In genomic region chr10:123759496-123760070, GRCh38 we compare ENCODE assay signal across 13 cellular contexts.
"Had no signal": no experiment of that assay in that cellular context is flagged by ENCODE, and none has a peak within 500 bp of the region (broad histone marks: within the 10 kb centered on the region; RNA-seq: fewer than 3 reads in every experiment).

No MANE protein-coding gene starts in this region.

- H3K4me1 ChIP-seq: ascending aorta, left ventricle myocardium inferior had no signal

- H3K27ac ChIP-seq: ascending aorta, cardiac muscle cell, esophagus squamous epithelium, left ventricle myocardium inferior, VCaP had no signal

- DNase-seq: activated CD4-positive, alpha-beta memory T cell treated with anti-CD3 and anti-CD28 coated beads, Interleukin-2, amount 10 ng/mL, durations not matched to agents 7 days and 5 days; activated CD4-positive, alpha-beta T cell treated with anti-CD3 and anti-CD28 coated beads for 36 hours; activated CD8-positive, alpha-beta memory T cell treated with anti-CD3 and anti-CD28 coated beads, Interleukin-2, amount 50 U/mL, for 48 hours; activated naive CD4-positive, alpha-beta T cell treated with Interleukin-2 at 50 U/mL for 16 hours; activated naive CD8-positive, alpha-beta T cell treated with anti-CD3 and anti-CD28 coated beads, Interleukin-2, amount 50 U/mL, for 24 hours; esophagus squamous epithelium; foreskin fibroblast; left ventricle myocardium inferior; stimulated activated CD4-positive, alpha-beta T cell treated with anti-CD3 and anti-CD28 coated beads, Interleukin-2, amount 100 ng/mL, for 24 hours; stimulated activated naive CD4-positive, alpha-beta T cell treated with Interleukin-2 at 50 U/mL for 16 hours had no signal

- H3K9me3 ChIP-seq: ascending aorta, esophagus squamous epithelium, left ventricle myocardium inferior had no signal

- H3K36me3 ChIP-seq: cardiac muscle cell, left ventricle myocardium inferior had no signal

- H3K4me3 ChIP-seq: ascending aorta, cardiac muscle cell, esophagus squamous epithelium, left ventricle myocardium inferior had no signal

- H3K27me3 ChIP-seq: ascending aorta, cardiac muscle cell, esophagus squamous epithelium had no signal
